In the genomic region with DNA sequence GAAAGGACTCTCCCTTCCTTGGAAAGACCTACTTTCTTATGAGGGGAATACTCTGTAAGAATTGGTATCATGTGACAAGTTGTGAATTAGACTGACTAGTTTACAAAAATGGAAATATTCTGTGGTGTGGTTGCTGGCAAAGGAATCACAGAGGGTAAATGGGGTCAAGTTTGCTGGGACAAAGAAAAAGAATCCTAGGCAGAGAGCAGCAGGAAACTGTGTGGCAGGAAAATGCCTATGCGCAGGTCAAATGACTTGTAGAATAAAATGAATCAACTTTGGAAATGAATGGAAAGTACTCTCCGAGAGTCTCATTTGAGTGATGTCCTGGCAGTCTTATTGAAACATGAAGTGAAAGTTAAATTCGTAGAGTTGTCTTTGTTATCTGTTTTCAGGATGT, we compare ENCODE assay signal across 12 cellular contexts.
A peak's percentile ranks its signal among the peaks of the same experiment; 100 is the strongest.
DNase-seq lines count a peak whose midpoint lies in the region; TF ChIP-seq lines count a peak whose summit lies in the region.
"Had no signal": no experiment of that assay in that cellular context is flagged by ENCODE, and none has a peak within 500 bp of the region (broad histone marks: within the 10 kb centered on the region; RNA-seq: fewer than 3 reads in every experiment).

No MANE protein-coding gene starts in this region.

- peak; percentile 35 for DNase-seq in NCI-H226
- peak; percentile 5 to 15 for DNase-seq in cardiac fibroblast (ENCODE audit: low read depth in 2 of 2)
- peak; percentile 56 for DNase-seq in left kidney (ENCODE audit: low read depth, low spot score)
- no peak for DNase-seq in hypothalamus (lab: John Stamatoyannopoulos, UW)
- no peak for DNase-seq in C1 segment of cervical spinal cord (lab: John Stamatoyannopoulos, UW)
- DNase-seq in NCI-H1436 (lab: John Stamatoyannopoulos, UW): no peak
- no peak for DNase-seq in mammary epithelial cell
- DNase-seq: Caco-2, H9, NCI-H146, NCI-H2227 treated with DMSO at 0.1 percent for 48 hours, SK-N-SH had no signal

- CTCF ChIA-PET in mammary epithelial cell (lab: Charles Lee; ENCODE audit: low non-redundant PET): no interaction called here

- H3K4me2 ChIP-seq in mammary epithelial cell (ENCODE audit: insufficient read depth, low read depth, low read length): no peak overlapping the region
- H3K4me2 ChIP-seq: SK-N-SH had no signal

- dilution Hi-C loops in mammary epithelial cell (cut with HindIII; ENCODE audit: low sequenced_read_pairs): no loop called here

- WGBS in mammary epithelial cell (ENCODE audit: low coverage, missing lambda C conversion rate): 44% methylated on average over 3 of the region's 3 CpGs

- no peaks in the 10 kb centered on the region for H3K79me2 ChIP-seq in mammary epithelial cell (ENCODE audit: insufficient read depth, low read length)

- H3K4me1 ChIP-seq in mammary epithelial cell (ENCODE audit: insufficient read depth, low read length): no peaks in the 10 kb centered on the region
- H3K4me1 ChIP-seq: Caco-2 had no signal

- BruUV-seq in mammary epithelial cell (replicated peaks; lab: Mats Ljungman, UMichigan): no TSS peak

- no peak overlapping the region for H3K9ac ChIP-seq in mammary epithelial cell (ENCODE audit: insufficient read depth, low read length)
- H3K9ac ChIP-seq: SK-N-SH had no signal

- H3K36me3 ChIP-seq in mammary epithelial cell (ENCODE audit: insufficient read depth, low read length): no peaks in the 10 kb centered on the region

- intact Hi-C loops in mammary epithelial cell (cut with micrococcal nuclease): no loop called here

- in situ Hi-C loops in mammary epithelial cell (cut with MboI; ENCODE audit: low sequenced_read_pairs in 2 of 2): loop anchor here in 1 of 2 donors (25.0 kb wide), 1 partner anchor 750 kb away; no protein-coding TSS in a partner anchor

- H3K27ac ChIP-seq in mammary epithelial cell (ENCODE audit: insufficient read depth, low read depth, low read length): no peak overlapping the region

- H3K27me3 ChIP-seq in mammary epithelial cell (ENCODE audit: insufficient read depth, low read length): no peaks in the 10 kb centered on the region

- H2AFZ ChIP-seq in mammary epithelial cell (ENCODE audit: low read depth, low read length): no peak overlapping the region

- H4K20me1 ChIP-seq in mammary epithelial cell (ENCODE audit: insufficient read depth, low read length): no peaks in the 10 kb centered on the region

- TF ChIP-seq CTCF in cardiac fibroblast (IDR thresholded peaks at IDR 0.05; ENCODE audit: low read depth, low read length) (no peak), mammary epithelial cell (conservative IDR thresholded peaks at IDR 0.05 in 1 of 2, IDR thresholded peaks at IDR 0.05 in 1 of 2; ENCODE audit: extremely low read depth in 1 of 2, insufficient read depth in 1 of 2, low read depth in 1 of 2, low read length in 2 of 2) (no peak)

- H3K9me3 ChIP-seq in mammary epithelial cell (replicated peaks; ENCODE audit: insufficient read depth, low read length): no peaks in the 10 kb centered on the region
- H3K9me3 ChIP-seq: Caco-2, SK-N-SH had no signal

- H3K4me3 ChIP-seq in cardiac fibroblast (replicated peaks in 1 of 2; ENCODE audit: low read depth in 2 of 2, low read length in 2 of 2) (no peak overlapping the region), mammary epithelial cell (replicated peaks in 1 of 3; ENCODE audit: insufficient read depth in 1 of 3, low read depth in 2 of 3, low read length in 3 of 3) (no peak overlapping the region)

Comparison
In these comparisons a context has a peak if more than half of its experiments do, and no peak if none do; other contexts are left out.
1. DNase-seq: peak in NCI-H226 (single experiment), cardiac fibroblast (2 of 2) and left kidney (single experiment); none in hypothalamus (0 of 51), C1 segment of cervical spinal cord (0 of 14), NCI-H1436 (single experiment) and mammary epithelial cell (single experiment).